Comparison of ENCODE assay signal across 10 cellular contexts in the genomic region with DNA sequence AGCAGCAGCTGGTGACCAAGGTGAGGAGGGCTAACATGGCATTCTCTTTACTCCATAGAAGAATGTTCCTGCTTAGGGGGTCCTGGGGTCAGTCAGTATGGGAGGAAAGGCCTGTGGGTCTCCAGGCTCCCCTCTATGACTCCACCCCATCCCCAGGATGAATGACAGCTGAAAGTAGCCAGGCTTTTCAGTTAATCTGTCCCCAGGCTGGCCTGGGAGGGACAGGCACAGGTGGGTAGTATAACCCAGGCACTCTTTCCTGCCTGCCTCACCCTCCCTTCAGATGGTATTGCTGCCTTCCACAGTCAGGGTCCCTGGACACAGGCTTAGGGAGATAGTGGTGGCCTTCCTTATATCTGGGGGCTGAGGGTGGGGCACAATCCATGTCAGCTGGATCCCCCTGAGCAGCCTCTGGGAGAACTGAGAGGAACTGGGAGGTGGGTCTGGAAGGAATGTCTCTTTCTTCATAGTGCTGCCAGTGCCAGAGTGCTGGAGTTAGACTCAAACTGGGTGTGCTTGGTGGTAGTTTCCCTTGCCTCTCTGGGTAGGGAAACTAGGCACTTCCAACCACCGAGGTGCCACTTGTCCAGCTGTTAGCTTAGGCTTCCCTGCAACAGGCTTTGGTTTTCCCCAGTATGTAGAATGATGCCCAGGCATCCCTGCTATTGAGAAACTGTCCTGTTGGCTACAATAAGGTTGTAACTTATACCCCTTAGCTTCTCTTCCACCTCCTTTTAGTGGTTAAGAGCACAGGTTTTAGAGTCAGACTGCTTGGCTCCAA. TPM values are rescaled to one million over a fixed set of nuclear protein-coding genes. Genes with fewer than 3 reads are reported as not detected.
A peak's percentile ranks its signal among the peaks of the same experiment; 100 is the strongest.
DNase-seq lines count a peak whose midpoint lies in the region; ATAC-seq and TF ChIP-seq lines count a peak whose summit lies in the region.
"Had no signal": no experiment of that assay in that cellular context is flagged by ENCODE, and none has a peak within 500 bp of the region (broad histone marks: within the 10 kb centered on the region; RNA-seq: fewer than 3 reads in every experiment).

No MANE protein-coding gene starts in this region.

- H3K27me3 ChIP-seq in CD8-positive, alpha-beta T cell (ENCODE audit: insufficient read depth, low read length) = no peaks in the 10 kb centered on the region
- H3K27me3 ChIP-seq in adrenal gland (no peaks in the 10 kb centered on the region), SK-N-SH (ENCODE audit: insufficient read depth) (no peaks in the 10 kb centered on the region), body of pancreas (no peaks in the 10 kb centered on the region)

- H3K27me3 Mint-ChIP-seq in CD8-positive, alpha-beta T cell (ENCODE audit: low read depth) = no peaks in the 10 kb centered on the region
- no peaks in the 10 kb centered on the region for H3K27me3 Mint-ChIP-seq in naive thymus-derived CD8-positive, alpha-beta T cell

- H3K27ac Mint-ChIP-seq in CD8-positive, alpha-beta T cell = peak overlapping the region; percentile 85
- H3K27ac Mint-ChIP-seq in naive thymus-derived CD8-positive, alpha-beta T cell = peak overlapping the region; percentile 20 to 90 (median 68)

- no peak overlapping the region for H3K4me2 ChIP-seq in SK-N-SH

- H3K9me3 ChIP-seq in CD8-positive, alpha-beta T cell (ENCODE audit: low read length) = no peaks in the 10 kb centered on the region
- H3K9me3 ChIP-seq in adrenal gland (replicated peaks in 1 of 3) = no peaks in the 10 kb centered on the region
- H3K9me3 ChIP-seq in SK-N-SH = no peaks in the 10 kb centered on the region
- H3K9me3 ChIP-seq in body of pancreas = no peaks in the 10 kb centered on the region

- TF ChIP-seq CTCF in CD8-positive, alpha-beta T cell (IDR thresholded peaks at IDR 0.05) = no peak
- TF ChIP-seq CTCF in adrenal gland (IDR thresholded peaks at IDR 0.05) (no peak), SK-N-SH (IDR thresholded peaks at IDR 0.05) (no peak), body of pancreas (IDR thresholded peaks at IDR 0.05) (no peak)

- no peaks in the 10 kb centered on the region for H3K9me3 Mint-ChIP-seq in CD8-positive, alpha-beta T cell
- no peaks in the 10 kb centered on the region for H3K9me3 Mint-ChIP-seq in naive thymus-derived CD8-positive, alpha-beta T cell

- no peak for TF ChIP-seq EP300 in SK-N-SH (IDR thresholded peaks at IDR 0.05; ENCODE audit: borderline replicate concordance in 1 of 2, low read depth in 1 of 2, low read length in 1 of 2)

- intact Hi-C loops in CD8-positive, alpha-beta T cell (cut with DNase I, micrococcal nuclease) = no loop called here
- intact Hi-C loops in adrenal gland (cut with DNase I) = no loop called here
- intact Hi-C loops in body of pancreas (cut with DNase I) = no loop called here

- H3K4me1 ChIP-seq in CD8-positive, alpha-beta T cell (ENCODE audit: insufficient read depth, low read length) = peaks cover 75% of the 10 kb centered on the region
- peaks cover 67 to 95% of the 10 kb centered on the region in 2 donors for H3K4me1 ChIP-seq in adrenal gland (replicated peaks in 1 of 2)
- H3K4me1 ChIP-seq in SK-N-SH (ENCODE audit: control insufficient read depth in 1 of 2, insufficient read depth in 2 of 2, low read depth in 1 of 2, low read length in 1 of 2) = peaks cover 15 to 26% of the 10 kb centered on the region in 2 experiments; a peak in 3 of 4 replicates
- H3K4me1 ChIP-seq in body of pancreas = peaks cover 92% of the 10 kb centered on the region

- no peak for ATAC-seq in CD8-positive, alpha-beta T cell
- ATAC-seq in HG02610 (IDR thresholded peaks at IDR 0.05; ENCODE audit: unreplicated experiment) = peak; percentile 1
- no peak for ATAC-seq in naive thymus-derived CD8-positive, alpha-beta T cell
- no peak for ATAC-seq in body of pancreas

- H3K4me1 Mint-ChIP-seq in CD8-positive, alpha-beta T cell (ENCODE audit: low read depth) = peaks cover 89% of the 10 kb centered on the region
- H3K4me1 Mint-ChIP-seq in naive thymus-derived CD8-positive, alpha-beta T cell = peaks cover 58 to 100% (median 95%) of the 10 kb centered on the region in 4 donors

- no peak overlapping the region for H3K4me3 ChIP-seq in CD8-positive, alpha-beta T cell (ENCODE audit: low read depth, low read length)
- H3K4me3 ChIP-seq in adrenal gland = no peak overlapping the region
- H3K4me3 ChIP-seq in SK-N-SH (ENCODE audit: low read depth in 2 of 2, low read length in 1 of 2) = no peak overlapping the region
- no peak overlapping the region for H3K4me3 ChIP-seq in body of pancreas

- peaks cover 2% of the 10 kb centered on the region for H3K36me3 Mint-ChIP-seq in CD8-positive, alpha-beta T cell
- peaks cover 0 to 4% (median 0%) of the 10 kb centered on the region in 3 donors for H3K36me3 Mint-ChIP-seq in naive thymus-derived CD8-positive, alpha-beta T cell

- no peak overlapping the region for H3K27ac ChIP-seq in CD8-positive, alpha-beta T cell (ENCODE audit: low read depth, low read length)
- H3K27ac ChIP-seq in adrenal gland (peak overlapping the region; percentile 28 to 84 (median 49)), SK-N-SH (ENCODE audit: low read depth in 2 of 2, low read length in 1 of 2) (no peak overlapping the region; a peak in 1 of 4 replicates), body of pancreas (peak overlapping the region in 2 of 4 donors; percentile 42 to 45)
- H3K27ac ChIP-seq: VCaP had no signal

- H3K9me2 ChIP-seq in SK-N-SH = no peaks in the 10 kb centered on the region

- no peak for DNase-seq in CD8-positive, alpha-beta T cell
- DNase-seq in adrenal gland (no peak), SK-N-SH (no peak), body of pancreas (no peak), cortex of kidney (lab: John Stamatoyannopoulos, UW) (no peak), AG20443 (ENCODE audit: low spot score) (no peak)
- no peak for DNase-seq in naive thymus-derived CD8-positive, alpha-beta T cell
- DNase-seq: nucleus accumbens had no signal

- H2AFZ ChIP-seq in SK-N-SH (ENCODE audit: low read depth) = no peak overlapping the region

- H3K36me3 ChIP-seq in CD8-positive, alpha-beta T cell (ENCODE audit: insufficient read depth, low read length) = no peaks in the 10 kb centered on the region
- H3K36me3 ChIP-seq in adrenal gland (replicated peaks in 1 of 2) (no peaks in the 10 kb centered on the region), SK-N-SH (replicated peaks in 1 of 2; ENCODE audit: control insufficient read depth in 1 of 2, insufficient read depth in 2 of 2, low read length in 1 of 2) (no peaks in the 10 kb centered on the region), body of pancreas (replicated peaks in 1 of 2; ENCODE audit: insufficient read depth in 1 of 2, low read depth in 2 of 2) (no peaks in the 10 kb centered on the region)

- H3F3A ChIP-seq in SK-N-SH (replicated peaks; ENCODE audit: insufficient read depth) = peaks cover 8% of the 10 kb centered on the region

- H3K79me2 ChIP-seq in SK-N-SH (ENCODE audit: insufficient read depth) = peaks cover 100% of the 10 kb centered on the region

- no peak overlapping the region for H3K4me3 Mint-ChIP-seq in CD8-positive, alpha-beta T cell
- H3K4me3 Mint-ChIP-seq in naive thymus-derived CD8-positive, alpha-beta T cell = peak overlapping the region in 7 of 10 donors; percentile 4 to 60 (median 33)

- H3K9ac ChIP-seq in SK-N-SH = no peak overlapping the region

- WGBS in adrenal gland, 4 donors = 37 to 53% (median 45%) methylated on average over 1 of the region's 1 CpG
- no CpG with 5 or more reads among the region's 1 CpG for WGBS in SK-N-SH (ENCODE audit: low lambda C conversion rate)
- WGBS in body of pancreas, 2 donors = 27 to 40% methylated on average over 1 of the region's 1 CpG

- CTCF ChIA-PET in CD8-positive, alpha-beta T cell (lab: Charles Lee) = interaction anchor here (1.0 kb wide), 1 partner anchor 133 kb away, joined by 4 read pairs; no protein-coding TSS in a partner anchor
- CTCF ChIA-PET in SK-N-SH (lab: Yijun Ruan, JAX) = interaction anchor here (0.9 to 2.4 kb wide), 3 partner anchors 12 to 133 kb away, joined by 3 to 12 read pairs (median 3); no protein-coding TSS in a partner anchor

- peaks cover 100% of the 10 kb centered on the region for H4K20me1 ChIP-seq in SK-N-SH (ENCODE audit: insufficient read depth)

- TF ChIP-seq POLR2A in adrenal gland (IDR thresholded peaks at IDR 0.05) (no peak), body of pancreas (IDR thresholded peaks at IDR 0.05) (no peak)

- POLR2A ChIA-PET in CD8-positive, alpha-beta T cell (lab: Charles Lee) = interaction anchor here (1.5 to 2.1 kb wide), 2 partner anchors 15 to 19 kb away, joined by 3 to 9 read pairs; no protein-coding TSS in a partner anchor
- POLR2A ChIA-PET in naive thymus-derived CD8-positive, alpha-beta T cell (lab: Charles Lee) = interaction anchor here (1.1 kb wide), 1 partner anchor 16 kb away, joined by 3 read pairs; no protein-coding TSS in a partner anchor
- POLR2A ChIA-PET in SK-N-SH (lab: Yijun Ruan, JAX) = no interaction called here

- TF ChIP-seq RAD21 in SK-N-SH (IDR thresholded peaks at IDR 0.05; ENCODE audit: low read length) = no peak

TF ChIP-seq in SK-N-SH, 30 proteins besides CTCF, POLR2A, EP300 and RAD21 (continues in another document):
- TF ChIP-seq TCF12 (IDR thresholded peaks at IDR 0.05) = no peak
- TF ChIP-seq CHD2 (IDR thresholded peaks at IDR 0.05; ENCODE audit: low read length, partially characterized antibody) = no peak
- no peak for TF ChIP-seq FOXM1 (IDR thresholded peaks at IDR 0.05; ENCODE audit: low read depth)
- TF ChIP-seq, protein P1, sequence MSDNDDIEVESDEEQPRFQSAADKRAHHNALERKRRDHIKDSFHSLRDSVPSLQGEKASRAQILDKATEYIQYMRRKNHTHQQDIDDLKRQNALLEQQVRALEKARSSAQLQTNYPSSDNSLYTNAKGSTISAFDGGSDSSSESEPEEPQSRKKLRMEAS (IDR thresholded peaks at IDR 0.05; ENCODE audit: low read depth) = no peak
- TF ChIP-seq MXI1 (IDR thresholded peaks at IDR 0.05; ENCODE audit: low read depth, low read length) = no peak
- no peak for TF ChIP-seq EZH2phosphoT487 (IDR thresholded peaks at IDR 0.05; ENCODE audit: borderline replicate concordance, low read depth)
- no peak for TF ChIP-seq NFIC (IDR thresholded peaks at IDR 0.05; ENCODE audit: borderline replicate concordance)
- TF ChIP-seq SMC3 (IDR thresholded peaks at IDR 0.05; ENCODE audit: low read depth, low read length) = no peak

RNA-seq across cellular contexts. Expression of a gene that starts 27.8 kb away (rescaled TPM):
- total RNA-seq in CD8-positive, alpha-beta T cell = 10 to 100 TPM; 70.4 to 80.5 TPM
- 100 to 1,000 TPM; 105 to 209 (median 157) TPM for total RNA-seq in adrenal gland
- polyA plus RNA-seq in adrenal gland = 100 to 1,000 TPM in 1 of 3 donors, 10 to 100 TPM in 2; 30.5 to 152 (median 55.7) TPM
- total RNA-seq in naive thymus-derived CD8-positive, alpha-beta T cell = 100 to 1,000 TPM; 177 to 180 TPM
- 10 to 100 TPM; 10.9 to 29.4 (median 13.8) TPM for polyA plus RNA-seq in naive thymus-derived CD8-positive, alpha-beta T cell
- polyA plus RNA-seq in SK-N-SH (2012; rRNA removed) = 38.5 and 57.4 TPM in 2 replicates
- polyA plus RNA-seq in SK-N-SH (2012; cell fraction: cytosol; rRNA removed) = 46.5 and 58.5 TPM in 2 replicates
- 85.9 and 98.2 TPM in 2 replicates for polyA plus RNA-seq in SK-N-SH (2012; cell fraction: nucleus; rRNA removed)
- 100 to 1,000 TPM in 1 of 2 donors, 10 to 100 TPM in 1; 96.2 to 151 TPM for total RNA-seq in body of pancreas

Comparison
In these comparisons a context has a peak if more than half of its experiments do, and no peak if none do; other contexts are left out.
1. H3K27ac ChIP-seq: peak in adrenal gland (5 of 5); none in CD8-positive, alpha-beta T cell (single experiment) and SK-N-SH (0 of 2).